10 cellular contexts compared by ENCODE assay signal in the genomic region with DNA sequence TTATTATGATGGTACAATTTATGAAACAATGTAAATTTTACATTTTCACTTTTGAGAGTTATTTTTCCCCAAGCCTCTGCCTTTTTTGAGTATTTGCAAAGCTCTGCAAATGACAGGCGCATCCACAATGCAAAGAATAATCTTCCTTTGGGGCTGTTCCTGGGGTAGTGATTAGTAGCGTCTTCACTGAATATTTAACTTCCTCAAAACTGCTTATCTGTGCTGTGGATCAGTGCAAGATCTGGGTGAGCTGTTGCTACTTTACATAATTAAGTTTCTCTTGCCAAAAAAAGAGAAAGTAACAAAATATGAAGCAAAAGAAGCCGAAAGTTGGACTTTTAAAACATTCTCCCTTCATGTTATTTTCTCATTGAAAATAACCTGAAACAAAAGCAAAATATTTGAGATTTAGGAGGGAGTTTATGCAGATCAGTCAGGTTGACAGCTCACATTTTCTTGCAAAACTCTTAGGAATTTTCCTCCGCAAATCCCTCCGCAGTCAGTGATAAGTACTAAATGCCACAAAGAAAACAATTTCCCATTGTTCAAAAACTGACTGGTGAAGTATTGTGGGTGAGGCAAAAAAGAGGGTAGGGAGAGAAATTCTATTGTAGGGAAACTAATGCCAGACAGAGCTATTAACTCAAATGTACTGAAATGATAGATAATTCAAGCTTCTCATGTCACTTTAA.
DNase-seq lines count a peak whose midpoint lies in the region; ATAC-seq and TF ChIP-seq lines count a peak whose summit lies in the region.
"Had no signal": no experiment of that assay in that cellular context is flagged by ENCODE, and none has a peak within 500 bp of the region (broad histone marks: within the 10 kb centered on the region; RNA-seq: fewer than 3 reads in every experiment).

No MANE protein-coding gene starts in this region.

- H3K4me3 Mint-ChIP-seq in activated CD8-positive, alpha-beta T cell treated with anti-CD3 and anti-CD28 coated beads, Interleukin-2, amount 10 ng/mL, durations not matched to agents 7 days and 5 days, result peak overlapping the region; percentile 57

- no peaks in the 10 kb centered on the region for H3K9me3 Mint-ChIP-seq in activated CD8-positive, alpha-beta T cell treated with anti-CD3 and anti-CD28 coated beads, Interleukin-2, amount 10 ng/mL, durations not matched to agents 7 days and 5 days (ENCODE audit: insufficient read depth)

- H3K4me3 ChIP-seq in mucosa of descending colon, result no peak overlapping the region

- peak; percentile 78 for ATAC-seq in GM18505 (IDR thresholded peaks at IDR 0.05; ENCODE audit: unreplicated experiment)
- peak; percentile 33 for ATAC-seq in activated CD8-positive, alpha-beta T cell treated with anti-CD3 and anti-CD28 coated beads, Interleukin-2, amount 10 ng/mL, durations not matched to agents 7 days and 5 days
- ATAC-seq in mucosa of descending colon, result peak; percentile 55
- no peak for ATAC-seq in GM21619 (IDR thresholded peaks at IDR 0.05; ENCODE audit: unreplicated experiment)
- no peak for ATAC-seq in Right ventricle myocardium superior (ENCODE audit: poor library complexity)

- H3K27me3 Mint-ChIP-seq in activated CD8-positive, alpha-beta T cell treated with anti-CD3 and anti-CD28 coated beads, Interleukin-2, amount 10 ng/mL, durations not matched to agents 7 days and 5 days (ENCODE audit: low read depth), result no peaks in the 10 kb centered on the region

- intact Hi-C loops in mucosa of descending colon (cut with DNase I, micrococcal nuclease) (no loop called here), Right ventricle myocardium superior (cut with DNase I) (no loop called here)

- CTCF ChIA-PET in activated CD8-positive, alpha-beta T cell treated with anti-CD3 and anti-CD28 coated beads, Interleukin-2, amount 10 ng/mL, durations not matched to agents 7 days and 5 days (lab: Charles Lee), result interaction anchor here (0.9 to 1.4 kb wide), 3 partner anchors 12 to 24 kb away, joined by 3 to 4 read pairs (median 4); no protein-coding TSS in a partner anchor

- peaks cover 24% of the 10 kb centered on the region for H3K4me1 Mint-ChIP-seq in activated CD8-positive, alpha-beta T cell treated with anti-CD3 and anti-CD28 coated beads, Interleukin-2, amount 10 ng/mL, durations not matched to agents 7 days and 5 days (ENCODE audit: low read depth)

- POLR2A ChIA-PET in activated CD8-positive, alpha-beta T cell treated with anti-CD3 and anti-CD28 coated beads, Interleukin-2, amount 10 ng/mL, durations not matched to agents 7 days and 5 days (lab: Charles Lee), result interaction anchor here (0.6 to 1.1 kb wide), 2 partner anchors 16 to 24 kb away, joined by 3 read pairs; no protein-coding TSS in a partner anchor

- DNase-seq in HT-29 (ENCODE audit: low spot score) (peak; percentile 22), mucosa of descending colon (no peak), NCI-H2171 (lab: John Stamatoyannopoulos, UW) (no peak), NCI-H748 (lab: John Stamatoyannopoulos, UW; ENCODE audit: unreplicated experiment) (no peak), Right ventricle myocardium superior (no peak)
- no peak for DNase-seq in activated CD8-positive, alpha-beta T cell treated with anti-CD3 and anti-CD28 coated beads, Interleukin-2, amount 10 ng/mL, durations not matched to agents 7 days and 5 days
- DNase-seq: GDM1 had no signal

- H3K36me3 Mint-ChIP-seq in activated CD8-positive, alpha-beta T cell treated with anti-CD3 and anti-CD28 coated beads, Interleukin-2, amount 10 ng/mL, durations not matched to agents 7 days and 5 days (ENCODE audit: low read depth), result peaks cover 2% of the 10 kb centered on the region

- no peaks in the 10 kb centered on the region for H3K4me1 ChIP-seq in mucosa of descending colon (ENCODE audit: low read depth)

- TF ChIP-seq CTCF in mucosa of descending colon (IDR thresholded peaks at IDR 0.05), result no peak

- H3K9me3 ChIP-seq in mucosa of descending colon, result no peaks in the 10 kb centered on the region
- H3K9me3 ChIP-seq: neutrophil had no signal

- no peak for TF ChIP-seq POLR2A in GM18505 (IDR thresholded peaks at IDR 0.05; ENCODE audit: borderline replicate concordance, extremely low read depth, insufficient read depth, insufficient read length)

- H3K36me3 ChIP-seq in mucosa of descending colon (ENCODE audit: low read depth), result no peaks in the 10 kb centered on the region
- H3K36me3 ChIP-seq: neutrophil had no signal

- H3K27ac Mint-ChIP-seq in activated CD8-positive, alpha-beta T cell treated with anti-CD3 and anti-CD28 coated beads, Interleukin-2, amount 10 ng/mL, durations not matched to agents 7 days and 5 days, result peak overlapping the region; percentile 75

Comparison
In these comparisons a context has a peak if more than half of its experiments do, and no peak if none do; other contexts are left out.
1. ATAC-seq: peak in GM18505 (single experiment), activated CD8-positive, alpha-beta T cell treated with anti-CD3 and anti-CD28 coated beads, Interleukin-2, amount 10 ng/mL, durations not matched to agents 7 days and 5 days (single experiment) and mucosa of descending colon (single experiment); none in GM21619 (single experiment) and Right ventricle myocardium superior (single experiment).